8 cellular contexts compared by ENCODE assay signal in genomic region chr9:127245637-127246164, GRCh38. TPM values are rescaled to one million over a fixed set of nuclear protein-coding genes. Genes with fewer than 3 reads are reported as not detected.
DNase-seq lines count a peak whose midpoint lies in the region; ATAC-seq and TF ChIP-seq lines count a peak whose summit lies in the region.

No MANE protein-coding gene starts in this region.

- TF ChIP-seq CTCF in astrocyte of the spinal cord (IDR thresholded peaks at IDR 0.05; ENCODE audit: low read depth, low read length) (no peak), lower leg skin (IDR thresholded peaks at IDR 0.05) (no peak), thoracic aorta (IDR thresholded peaks at IDR 0.05) (no peak)

- no peaks in the 10 kb centered on the region for H3K27me3 ChIP-seq in thoracic aorta (replicated peaks; ENCODE audit: insufficient read depth)

- no peak for TF ChIP-seq POLR2A in lower leg skin (IDR thresholded peaks at IDR 0.05)

- H3K36me3 Mint-ChIP-seq in activated CD8-positive, alpha-beta memory T cell treated with anti-CD3 and anti-CD28 coated beads, Interleukin-2, amount 10 ng/mL, durations not matched to agents 7 days and 5 days = no peaks in the 10 kb centered on the region

- H3K4me1 ChIP-seq in thoracic aorta (ENCODE audit: control insufficient read depth in 1 of 2, low read depth in 2 of 2) = peaks cover under 1 to 22% of the 10 kb centered on the region in 2 donors

- H3K9me3 ChIP-seq in thoracic aorta = no peaks in the 10 kb centered on the region

- H3K36me3 ChIP-seq in thoracic aorta = peaks cover 5% of the 10 kb centered on the region

- ATAC-seq in activated CD8-positive, alpha-beta memory T cell treated with anti-CD3 and anti-CD28 coated beads, Interleukin-2, amount 10 ng/mL, durations not matched to agents 7 days and 5 days = no peak
- ATAC-seq in thoracic aorta (ENCODE audit: insufficient number of reproducible peaks, low FRiP score, low read depth) = no peak

- CTCF ChIA-PET in activated CD8-positive, alpha-beta memory T cell treated with anti-CD3 and anti-CD28 coated beads, Interleukin-2, amount 10 ng/mL, durations not matched to agents 7 days and 5 days (lab: Charles Lee) = interaction anchor here (1.2 to 1.7 kb wide), 2 partner anchors 21 to 151 kb away, joined by 6 to 7 read pairs; partner anchors contain the start of gene SLC2A8

- H3K27ac Mint-ChIP-seq in activated CD8-positive, alpha-beta memory T cell treated with anti-CD3 and anti-CD28 coated beads, Interleukin-2, amount 10 ng/mL, durations not matched to agents 7 days and 5 days = peak overlapping the region; percentile 67

- intact Hi-C loops in lower leg skin (cut with DNase I; ENCODE audit: low total_unique reads) = no loop called here

- peaks cover 13% of the 10 kb centered on the region for H3K4me1 Mint-ChIP-seq in activated CD8-positive, alpha-beta memory T cell treated with anti-CD3 and anti-CD28 coated beads, Interleukin-2, amount 10 ng/mL, durations not matched to agents 7 days and 5 days

- H3K27me3 Mint-ChIP-seq in activated CD8-positive, alpha-beta memory T cell treated with anti-CD3 and anti-CD28 coated beads, Interleukin-2, amount 10 ng/mL, durations not matched to agents 7 days and 5 days = peaks cover 3% of the 10 kb centered on the region

- in situ Hi-C loops in astrocyte of the spinal cord (cut with HindIII; ENCODE audit: low sequenced_read_pairs) = no loop called here

- DNase-seq in activated CD8-positive, alpha-beta memory T cell treated with anti-CD3 and anti-CD28 coated beads, Interleukin-2, amount 10 ng/mL, durations not matched to agents 7 days and 5 days = no peak
- no peak for DNase-seq in activated CD8-positive, alpha-beta memory T cell treated with anti-CD3 and anti-CD28 coated beads, Interleukin-2, amount 50 U/mL, for 4 hours
- DNase-seq in astrocyte of the spinal cord (ENCODE audit: low read depth, low spot score) (no peak), lower leg skin (ENCODE audit: low spot score in 2 of 2) (no peak), thoracic aorta (ENCODE audit: low spot score) (no peak), hypothalamus (lab: John Stamatoyannopoulos, UW) (no peak), NCI-H774 (lab: John Stamatoyannopoulos, UW) (no peak)
- no peak for DNase-seq in stimulated activated CD4-positive, alpha-beta T cell treated with anti-CD3 and anti-CD28 coated beads, Interleukin-4, amount 100 ng/mL, for 4 hours

- 84 to 88% methylated on average over 8 of the region's 8 CpGs for WGBS in lower leg skin, 2 donors

- no peak overlapping the region for H3K27ac ChIP-seq in thoracic aorta

- no peaks in the 10 kb centered on the region for H3K9me3 Mint-ChIP-seq in activated CD8-positive, alpha-beta memory T cell treated with anti-CD3 and anti-CD28 coated beads, Interleukin-2, amount 10 ng/mL, durations not matched to agents 7 days and 5 days (ENCODE audit: low read depth)

- H3K4me3 ChIP-seq in astrocyte of the spinal cord (ENCODE audit: low read depth, low read length) (peak overlapping the region; percentile 73), lower leg skin (ENCODE audit: low read depth, poor library complexity, severe bottlenecking) (peak overlapping the region; percentile 39), thoracic aorta (peak overlapping the region; percentile 68)

- peak overlapping the region; percentile 85 for H3K4me3 Mint-ChIP-seq in activated CD8-positive, alpha-beta memory T cell treated with anti-CD3 and anti-CD28 coated beads, Interleukin-2, amount 10 ng/mL, durations not matched to agents 7 days and 5 days

RNA-seq across cellular contexts. Expression of gene GARNL3, which starts 18.9 kb away (rescaled TPM):
- total RNA-seq in activated CD8-positive, alpha-beta memory T cell treated with anti-CD3 and anti-CD28 coated beads, Interleukin-2, amount 10 ng/mL, durations not matched to agents 7 days and 5 days = 1 to 10 TPM; 4.0 to 4.3 TPM
- total RNA-seq in lower leg skin (10 to 100 TPM; 11.9 to 19.1 (median 16.5) TPM), thoracic aorta (10 to 100 TPM; 59.3 to 63.4 TPM)
